In genomic region chr12:1875608-1876007, GRCh38 we compare ENCODE assay signal across 34 cellular contexts. TPM values are rescaled to one million over a fixed set of nuclear protein-coding genes. Genes with fewer than 3 reads are reported as not detected.
"Had no signal": no experiment of that assay in that cellular context is flagged by ENCODE, and none has a peak within 500 bp of the region (broad histone marks: within the 10 kb centered on the region; RNA-seq: fewer than 3 reads in every experiment).

No MANE protein-coding gene starts in this region.

- H3K27me3 ChIP-seq: adrenal gland, brain microvascular endothelial cell, ovary had no signal

- H3K4me1 ChIP-seq: adrenal gland, lower lobe of right lung, upper lobe of right lung had no signal

- H3K9me3 ChIP-seq: adrenal gland, lower lobe of right lung, ovary, upper lobe of right lung had no signal

- DNase-seq: activated B cell treated with CpG ODN at 0.5 μM for 24 hours; activated CD8-positive, alpha-beta memory T cell treated with anti-CD3 and anti-CD28 coated beads, Interleukin-2, amount 10 ng/mL, durations not matched to agents 7 days and 5 days; activated effector memory CD4-positive, alpha-beta T cell treated with anti-CD3 and anti-CD28 coated beads, Interleukin-2, amount 50 U/mL, for 16 hours; activated naive CD4-positive, alpha-beta T cell treated with anti-CD3 and anti-CD28 coated beads for 36 hours; activated naive CD8-positive, alpha-beta T cell treated with anti-CD3 and anti-CD28 coated beads for 36 hours; adrenal gland; aorta; brain microvascular endothelial cell; cortex of kidney; hippocampal formation; lower lobe of right lung; mesendoderm; natural killer cell; ovary; stimulated activated CD4-positive, alpha-beta T cell treated with anti-CD3 and anti-CD28 coated beads, Interleukin-4, amount 100 ng/mL, for 24 hours; stimulated activated CD8-positive, alpha-beta memory T cell treated with anti-CD3 and anti-CD28 coated beads, Interleukin-4, amount 100 ng/mL, for 48 hours; stimulated activated naive CD8-positive, alpha-beta T cell treated with anti-CD3 and anti-CD28 coated beads, Interleukin-15, amount 100 ng/mL, for 72 hours; substantia nigra; T-helper 1 cell; upper lobe of right lung had no signal

- H3K27ac ChIP-seq: adrenal gland, brain microvascular endothelial cell, epithelial cell of prostate, lower lobe of right lung, ovary, skin epidermis, upper lobe of right lung had no signal

- H3K4me3 ChIP-seq: adrenal gland, lower lobe of right lung, ovary, skin epidermis, upper lobe of right lung had no signal

- H3K9me3 Mint-ChIP-seq: activated B cell treated with CpG ODN at 0.5 μM for 24 hours; activated naive CD8-positive, alpha-beta T cell treated with anti-CD3 and anti-CD28 coated beads for 36 hours; T-helper 2 cell treated with Interferon-gamma antibody and Interleukin-4, amounts not matched to agents 5 μg/mL and 100 μg/mL, for 36 hours had no signal

- H3K27me3 Mint-ChIP-seq: activated naive CD8-positive, alpha-beta T cell treated with anti-CD3 and anti-CD28 coated beads for 36 hours; stimulated activated naive CD8-positive, alpha-beta T cell treated with anti-CD3 and anti-CD28 coated beads, Interleukin-15, amount 100 ng/mL, for 72 hours had no signal

- H3K4me3 Mint-ChIP-seq: activated B cell treated with CpG ODN at 0.5 μM for 24 hours; activated CD8-positive, alpha-beta memory T cell treated with anti-CD3 and anti-CD28 coated beads, Interleukin-2, amount 10 ng/mL, durations not matched to agents 7 days and 5 days; activated CD8-positive, alpha-beta T cell treated with anti-CD3 and anti-CD28 coated beads, Interleukin-2, amount 10 ng/mL, durations not matched to agents 7 days and 5 days; activated naive CD4-positive, alpha-beta T cell treated with anti-CD3 and anti-CD28 coated beads for 36 hours; activated naive CD8-positive, alpha-beta T cell treated with anti-CD3 and anti-CD28 coated beads for 36 hours; activated T-helper 1 cell treated with anti-CD3 and anti-CD28 coated beads, Interleukin-12 subunit alpha, Interleukin-12 subunit beta, Interleukin-2, Interleukin-4 antibody, amounts not matched to agents 30 ng/mL and 10 ng/mL and 1 ng/mL, durations not matched to agents 14 hours and 24 hours and 36 hours; natural killer cell; stimulated activated memory B cell treated with anti-CD40 and anti-IgM and Interleukin-4, amounts not matched to agents 10 μg/mL and 1 μg/mL and 100 μg/mL, for 72 hours; stimulated activated naive CD8-positive, alpha-beta T cell treated with anti-CD3 and anti-CD28 coated beads, Interleukin-15, amount 100 ng/mL, for 72 hours; T-helper 2 cell treated with Interferon-gamma antibody and Interleukin-4, amounts not matched to agents 5 μg/mL and 100 μg/mL, for 36 hours had no signal

- ATAC-seq: activated CD8-positive, alpha-beta memory T cell treated with anti-CD3 and anti-CD28 coated beads, Interleukin-2, amount 10 ng/mL, durations not matched to agents 7 days and 5 days; activated CD8-positive, alpha-beta T cell treated with anti-CD3 and anti-CD28 coated beads, Interleukin-2, amount 10 ng/mL, durations not matched to agents 7 days and 5 days; left lobe of liver; lower lobe of right lung; natural killer cell; sciatic nerve; stimulated activated memory B cell treated with anti-CD40 and anti-IgM and Interleukin-4, amounts not matched to agents 10 μg/mL and 1 μg/mL and 100 μg/mL, for 72 hours; stimulated activated naive CD8-positive, alpha-beta T cell treated with anti-CD3 and anti-CD28 coated beads, Interleukin-15, amount 100 ng/mL, for 72 hours; upper lobe of right lung had no signal

- H3K36me3 ChIP-seq: adrenal gland, brain microvascular endothelial cell, lower lobe of right lung, ovary, upper lobe of right lung had no signal

- H3K4me1 Mint-ChIP-seq: activated B cell treated with CpG ODN at 0.5 μM for 24 hours; activated CD8-positive, alpha-beta memory T cell treated with anti-CD3 and anti-CD28 coated beads, Interleukin-2, amount 10 ng/mL, durations not matched to agents 7 days and 5 days; activated naive CD8-positive, alpha-beta T cell treated with anti-CD3 and anti-CD28 coated beads for 36 hours; natural killer cell; stimulated activated memory B cell treated with anti-CD40 and anti-IgM and Interleukin-4, amounts not matched to agents 10 μg/mL and 1 μg/mL and 100 μg/mL, for 72 hours; stimulated activated naive CD8-positive, alpha-beta T cell treated with anti-CD3 and anti-CD28 coated beads, Interleukin-15, amount 100 ng/mL, for 72 hours had no signal

- H3K36me3 Mint-ChIP-seq: activated CD8-positive, alpha-beta memory T cell treated with anti-CD3 and anti-CD28 coated beads, Interleukin-2, amount 10 ng/mL, durations not matched to agents 7 days and 5 days; activated naive CD8-positive, alpha-beta T cell treated with anti-CD3 and anti-CD28 coated beads for 36 hours; natural killer cell; stimulated activated memory B cell treated with anti-CD40 and anti-IgM and Interleukin-4, amounts not matched to agents 10 μg/mL and 1 μg/mL and 100 μg/mL, for 72 hours had no signal

- H3K27ac Mint-ChIP-seq: activated B cell treated with CpG ODN at 0.5 μM for 24 hours; activated CD8-positive, alpha-beta memory T cell treated with anti-CD3 and anti-CD28 coated beads, Interleukin-2, amount 10 ng/mL, durations not matched to agents 7 days and 5 days; activated CD8-positive, alpha-beta T cell treated with anti-CD3 and anti-CD28 coated beads, Interleukin-2, amount 10 ng/mL, durations not matched to agents 7 days and 5 days; activated naive CD4-positive, alpha-beta T cell treated with anti-CD3 and anti-CD28 coated beads for 36 hours; activated naive CD8-positive, alpha-beta T cell treated with anti-CD3 and anti-CD28 coated beads for 36 hours; activated T-helper 1 cell treated with anti-CD3 and anti-CD28 coated beads, Interleukin-12 subunit alpha, Interleukin-12 subunit beta, Interleukin-2, Interleukin-4 antibody, amounts not matched to agents 30 ng/mL and 10 ng/mL and 1 ng/mL, durations not matched to agents 14 hours and 24 hours and 36 hours; natural killer cell; progenitor cell of endocrine pancreas; stimulated activated memory B cell treated with anti-CD40 and anti-IgM and Interleukin-4, amounts not matched to agents 10 μg/mL and 1 μg/mL and 100 μg/mL, for 72 hours; stimulated activated naive CD8-positive, alpha-beta T cell treated with anti-CD3 and anti-CD28 coated beads, Interleukin-15, amount 100 ng/mL, for 72 hours; T-helper 2 cell treated with Interferon-gamma antibody and Interleukin-4, amounts not matched to agents 5 μg/mL and 100 μg/mL, for 36 hours had no signal

RNA-seq across cellular contexts. Expression of gene CACNA2D4, which starts 42.8 kb away (rescaled TPM):
- total RNA-seq: frontal cortex, SK-MEL-5 had no signal

RNA-seq across cellular contexts. Expression of gene LRTM2, which starts 55.2 kb away (rescaled TPM):
- total RNA-seq: activated B cell treated with CpG ODN at 0.5 μM for 24 hours; activated CD8-positive, alpha-beta memory T cell treated with anti-CD3 and anti-CD28 coated beads, Interleukin-2, amount 10 ng/mL, durations not matched to agents 7 days and 5 days; activated CD8-positive, alpha-beta T cell treated with anti-CD3 and anti-CD28 coated beads, Interleukin-2, amount 10 ng/mL, durations not matched to agents 7 days and 5 days; activated naive CD4-positive, alpha-beta T cell treated with anti-CD3 and anti-CD28 coated beads for 36 hours; activated naive CD8-positive, alpha-beta T cell treated with anti-CD3 and anti-CD28 coated beads for 36 hours; activated T-helper 1 cell treated with anti-CD3 and anti-CD28 coated beads, Interleukin-12 subunit alpha, Interleukin-12 subunit beta, Interleukin-2, Interleukin-4 antibody, amounts not matched to agents 30 ng/mL and 10 ng/mL and 1 ng/mL, durations not matched to agents 14 hours and 24 hours and 36 hours; adrenal gland; aorta; cardiac septum; kidney epithelial cell; left lobe of liver; lower lobe of right lung; natural killer cell; ovary; renal cortical epithelial cell; sciatic nerve; SK-MEL-5; upper lobe of right lung had no signal
- polyA plus RNA-seq: adrenal gland, aorta, ovary had no signal
